12 cellular contexts compared by ENCODE assay signal in genomic region chr19:15810335-15810734, GRCh38. TPM values are rescaled to one million over a fixed set of nuclear protein-coding genes. Genes with fewer than 3 reads are reported as not detected.
A peak's percentile ranks its signal among the peaks of the same experiment; 100 is the strongest.
DNase-seq lines count a peak whose midpoint lies in the region; ATAC-seq, FAIRE-seq and TF ChIP-seq lines count a peak whose summit lies in the region.
"Had no signal": no experiment of that assay in that cellular context is flagged by ENCODE, and none has a peak within 500 bp of the region (broad histone marks: within the 10 kb centered on the region; RNA-seq: fewer than 3 reads in every experiment).

No MANE protein-coding gene starts in this region.

- no peak overlapping the region for H3K9ac ChIP-seq in colonic mucosa (ENCODE audit: low read depth in 2 of 2, low read length in 2 of 2)

- no peaks in the 10 kb centered on the region for H3K9me3 Mint-ChIP-seq in natural killer cell
- H3K9me3 Mint-ChIP-seq: central memory CD8-positive, alpha-beta T cell; naive thymus-derived CD8-positive, alpha-beta T cell; stimulated activated naive CD8-positive, alpha-beta T cell treated with anti-CD3 and anti-CD28 coated beads, Interleukin-15, Interleukin-2, amounts not matched to agents 100 ng/mL and 50 ng/mL, for 24 hours had no signal

- no peak overlapping the region for H3K4me3 Mint-ChIP-seq in natural killer cell
- H3K4me3 Mint-ChIP-seq: central memory CD8-positive, alpha-beta T cell; naive thymus-derived CD8-positive, alpha-beta T cell; stimulated activated naive CD8-positive, alpha-beta T cell treated with anti-CD3 and anti-CD28 coated beads, Interleukin-15, Interleukin-2, amounts not matched to agents 100 ng/mL and 50 ng/mL, for 24 hours had no signal

- H3K4me1 ChIP-seq in colonic mucosa (no peaks in the 10 kb centered on the region), sigmoid colon (peaks cover 0 to 7% (median 3%) of the 10 kb centered on the region in 4 donors)

- no peak for TF ChIP-seq EP300 in sigmoid colon (IDR thresholded peaks at IDR 0.05)

- H3K27ac Mint-ChIP-seq in natural killer cell = no peak overlapping the region
- H3K27ac Mint-ChIP-seq: naive thymus-derived CD8-positive, alpha-beta T cell; stimulated activated naive CD8-positive, alpha-beta T cell treated with anti-CD3 and anti-CD28 coated beads, Interleukin-15, Interleukin-2, amounts not matched to agents 100 ng/mL and 50 ng/mL, for 24 hours had no signal

- H3K27me3 ChIP-seq in colonic mucosa (no peaks in the 10 kb centered on the region), sigmoid colon (peaks cover 0 to 17% (median 0%) of the 10 kb centered on the region in 3 donors)

- DNase-seq in GM12891 (ENCODE audit: insufficient read length, low spot score) (no peak), NCI-H460 (ENCODE audit: extremely low read depth, low read depth) (peak; percentile 1), colonic mucosa (peak; percentile 35), sigmoid colon (no peak), natural killer cell (no peak)
- DNase-seq: naive thymus-derived CD8-positive, alpha-beta T cell; NCI-H345; stimulated activated CD4-positive, alpha-beta T cell treated with anti-CD3 and anti-CD28 coated beads, Interleukin-15, amount 100 ng/mL, for 24 hours had no signal

- ATAC-seq in HG03135 (IDR thresholded peaks at IDR 0.05; ENCODE audit: unreplicated experiment) (no peak), natural killer cell (no peak), GM18520 (IDR thresholded peaks at IDR 0.05; ENCODE audit: unreplicated experiment) (no peak)
- ATAC-seq: naive thymus-derived CD8-positive, alpha-beta T cell had no signal

- TF ChIP-seq POLR2A in GM12891 (IDR thresholded peaks at IDR 0.05; ENCODE audit: low read depth, low read length) (no peak), sigmoid colon (IDR thresholded peaks at IDR 0.05) (no peak)

- H3K4me1 Mint-ChIP-seq in natural killer cell = peaks cover 0 to 15% of the 10 kb centered on the region in 2 donors

- H3K4me3 ChIP-seq in colonic mucosa (no peak overlapping the region), sigmoid colon (peak overlapping the region in 1 of 4 donors; percentile 8)

- H3K36me3 Mint-ChIP-seq in natural killer cell = no peaks in the 10 kb centered on the region
- H3K36me3 Mint-ChIP-seq: naive thymus-derived CD8-positive, alpha-beta T cell had no signal

- FAIRE-seq in GM12891 (lab: Jason Lieb, UNC) = peak; percentile 33

- intact Hi-C loops in colonic mucosa (cut with DNase I) = loop anchor here (2.0 kb wide), 1 partner anchor 182 kb away; no protein-coding TSS in a partner anchor
- intact Hi-C loops in sigmoid colon (cut with DNase I) = loop anchor here (2.0 kb wide), 1 partner anchor 182 kb away; no protein-coding TSS in a partner anchor
- intact Hi-C loops in natural killer cell (cut with micrococcal nuclease) = no loop called here

- no peaks in the 10 kb centered on the region for H3K36me3 ChIP-seq in colonic mucosa
- no peaks in the 10 kb centered on the region for H3K36me3 ChIP-seq in sigmoid colon

- TF ChIP-seq CTCF in colonic mucosa (IDR thresholded peaks at IDR 0.05) = peak; percentile 30
- peak; percentile 12 to 48 (median 48) for TF ChIP-seq CTCF in sigmoid colon (IDR thresholded peaks at IDR 0.05)
- TF ChIP-seq CTCF in natural killer cell (IDR thresholded peaks at IDR 0.05) = no peak

- peaks cover 21 to 28% of the 10 kb centered on the region in 2 donors for H3K27me3 Mint-ChIP-seq in natural killer cell (ENCODE audit: low read depth in 2 of 2)

- H3K27ac ChIP-seq in colonic mucosa = no peak overlapping the region
- H3K27ac ChIP-seq in sigmoid colon = no peak overlapping the region

- WGBS in sigmoid colon, 2 donors = 9 to 46% methylated on average over 7 of the region's 7 CpGs

- H3K9me3 ChIP-seq in colonic mucosa (no peaks in the 10 kb centered on the region), sigmoid colon (no peaks in the 10 kb centered on the region)

TF ChIP-seq in GM12891, 5 proteins besides CTCF, POLR2A, EP300 and RAD21:
- TF ChIP-seq POU2F2 (IDR thresholded peaks at IDR 0.05; ENCODE audit: low read depth, low read length) = no peak
- TF ChIP-seq TAF1 (IDR thresholded peaks at IDR 0.05; ENCODE audit: low read depth, low read length) = no peak
- TF ChIP-seq POLR2AphosphoS5 (IDR thresholded peaks at IDR 0.05; ENCODE audit: low read depth, low read length) = no peak
- TF ChIP-seq SPI1 (IDR thresholded peaks at IDR 0.05; ENCODE audit: low read depth, low read length) = no peak
- TF ChIP-seq PAX5 (IDR thresholded peaks at IDR 0.05; ENCODE audit: insufficient read depth, low read length, severe bottlenecking) = no peak

RNA-seq across cellular contexts. Expression of gene OR10H1, which starts 5.1 kb away (rescaled TPM):
- polyA plus RNA-seq in GM12891 (2012; ENCODE audit: low read depth, missing spikeins) = not detected
- total RNA-seq in NCI-H460 (2014; rRNA removed; shearing (Covaris generic)) = not detected in 2 replicates
- polyA plus RNA-seq in NCI-H460 (2014; cell fraction: nucleus; rRNA removed) = not detected in 2 replicates
- total RNA-seq in colonic mucosa (not detected), sigmoid colon (not detected), natural killer cell (under 1 TPM in 2 of 3 donors, not detected in 1; 0.08 to 0.12 TPM)
- not detected for polyA plus RNA-seq in sigmoid colon
- total RNA-seq: naive thymus-derived CD8-positive, alpha-beta T cell had no signal
- polyA plus RNA-seq: naive thymus-derived CD8-positive, alpha-beta T cell had no signal

RNA-seq across cellular contexts. Expression of gene OR10H5, which starts 22.9 kb away (rescaled TPM):
- polyA plus RNA-seq in GM12891 (2012; ENCODE audit: low read depth, missing spikeins) = not detected
- total RNA-seq in NCI-H460 (2014; rRNA removed; shearing (Covaris generic)) = not detected in 2 replicates
- not detected in 2 replicates for polyA plus RNA-seq in NCI-H460 (2014; cell fraction: nucleus; rRNA removed)
- total RNA-seq in colonic mucosa = not detected
- total RNA-seq in sigmoid colon = not detected
- polyA plus RNA-seq in sigmoid colon = under 1 TPM in 1 of 3 donors, not detected in 2; under 0.01 TPM
- not detected for total RNA-seq in natural killer cell
- total RNA-seq: naive thymus-derived CD8-positive, alpha-beta T cell had no signal
- polyA plus RNA-seq: naive thymus-derived CD8-positive, alpha-beta T cell had no signal

Comparison
In these comparisons a context has a peak if more than half of its experiments do, and no peak if none do; other contexts are left out.
1. DNase-seq: peak in NCI-H460 (single experiment) and colonic mucosa (single experiment); none in GM12891 (single experiment), sigmoid colon (single experiment) and natural killer cell (single experiment).